ENCODE assay signal across 15 cellular contexts in genomic region chr12:117853600-117853999, GRCh38.
DNase-seq lines count a peak whose midpoint lies in the region; ATAC-seq, FAIRE-seq and TF ChIP-seq lines count a peak whose summit lies in the region.
"Had no signal": no experiment of that assay in that cellular context is flagged by ENCODE, and none has a peak within 500 bp of the region (broad histone marks: within the 10 kb centered on the region; RNA-seq: fewer than 3 reads in every experiment).

No MANE protein-coding gene starts in this region.

- H3K27me3 Mint-ChIP-seq in Calu3 (ENCODE audit: unreplicated experiment): peaks cover 11% of the 10 kb centered on the region
- no peaks in the 10 kb centered on the region for H3K27me3 Mint-ChIP-seq in activated CD4-positive, alpha-beta memory T cell treated with anti-CD3 and anti-CD28 coated beads, Interleukin-2, amount 10 ng/mL, durations not matched to agents 7 days and 5 days

- H3K9me3 ChIP-seq in lower lobe of right lung: peaks cover 3% of the 10 kb centered on the region
- H3K9me3 ChIP-seq: thyroid gland had no signal

- H3K4me1 Mint-ChIP-seq in Calu3 (ENCODE audit: low read depth, unreplicated experiment): peaks cover 16% of the 10 kb centered on the region
- no peaks in the 10 kb centered on the region for H3K4me1 Mint-ChIP-seq in activated CD4-positive, alpha-beta memory T cell treated with anti-CD3 and anti-CD28 coated beads, Interleukin-2, amount 10 ng/mL, durations not matched to agents 7 days and 5 days
- H3K4me1 Mint-ChIP-seq: brain had no signal

- CTCF ChIA-PET in Calu3 (lab: Charles Lee): interaction anchor here (0.5 to 1.3 kb wide), 7 partner anchors 16 to 542 kb away, joined by 3 to 8 read pairs (median 3); no protein-coding TSS in a partner anchor
- CTCF ChIA-PET in activated CD4-positive, alpha-beta memory T cell treated with anti-CD3 and anti-CD28 coated beads, Interleukin-2, amount 10 ng/mL, durations not matched to agents 7 days and 5 days (lab: Charles Lee): interaction anchor here (1.5 kb wide), 1 partner anchor 10 kb away, joined by 4 read pairs; no protein-coding TSS in a partner anchor

- H3K36me3 ChIP-seq in lower lobe of right lung: no peaks in the 10 kb centered on the region
- H3K36me3 ChIP-seq: gastroesophageal sphincter, thyroid gland had no signal

- BruUV-seq in Calu3 (replicated peaks; lab: Mats Ljungman, UMichigan): no TSS peak

- TF ChIP-seq POLR2A in GM12892 (IDR thresholded peaks at IDR 0.05; ENCODE audit: low read depth, low read length): no peak

- TF ChIP-seq CTCF in Calu3 (IDR thresholded peaks at IDR 0.05; ENCODE audit: unreplicated experiment) (no peak), lower lobe of right lung (IDR thresholded peaks at IDR 0.05) (no peak)

- no peak overlapping the region for H3K27ac ChIP-seq in lower lobe of right lung
- H3K27ac ChIP-seq: gastroesophageal sphincter, thyroid gland had no signal

- peak overlapping the region; percentile 30 for H3K27ac Mint-ChIP-seq in Calu3 (ENCODE audit: unreplicated experiment)
- no peak overlapping the region for H3K27ac Mint-ChIP-seq in activated CD4-positive, alpha-beta memory T cell treated with anti-CD3 and anti-CD28 coated beads, Interleukin-2, amount 10 ng/mL, durations not matched to agents 7 days and 5 days
- H3K27ac Mint-ChIP-seq: activated CD8-positive, alpha-beta T cell treated with anti-CD3 and anti-CD28 coated beads, Interleukin-2, amount 10 ng/mL, durations not matched to agents 7 days and 5 days; brain had no signal

- peak; percentile 70 for DNase-seq in Calu3
- peak; percentile 79 for DNase-seq in NCI-H2029 treated with DMSO at 0.1 percent for 48 hours (lab: John Stamatoyannopoulos, UW)
- peak; percentile 71 for DNase-seq in SW480 (ENCODE audit: low spot score)
- no peak for DNase-seq in lower lobe of right lung
- DNase-seq in germinal center (ENCODE audit: low spot score): no peak
- DNase-seq in GM12892 (ENCODE audit: insufficient read length): no peak
- DNase-seq in stimulated activated CD4-positive, alpha-beta T cell treated with anti-CD3 and anti-CD28 coated beads, Interleukin-2, amount 100 ng/mL, for 24 hours: no peak
- DNase-seq in activated CD4-positive, alpha-beta memory T cell treated with anti-CD3 and anti-CD28 coated beads, Interleukin-2, amount 10 ng/mL, durations not matched to agents 7 days and 5 days: no peak
- DNase-seq: activated CD8-positive, alpha-beta T cell treated with anti-CD3 and anti-CD28 coated beads, Interleukin-2, amount 10 ng/mL, durations not matched to agents 7 days and 5 days; effector CD8-positive, alpha-beta T cell; posterior cingulate gyrus; thyroid gland had no signal

- H3K4me3 ChIP-seq in lower lobe of right lung: no peak overlapping the region
- H3K4me3 ChIP-seq: gastroesophageal sphincter, thyroid gland had no signal

- FAIRE-seq in GM12892 (lab: Jason Lieb, UNC): no peak

- ATAC-seq in lower lobe of right lung: peak; percentile 64 to 65
- ATAC-seq: gastroesophageal sphincter, Right ventricle myocardium inferior had no signal

- no peaks in the 10 kb centered on the region for H3K9me3 Mint-ChIP-seq in Calu3 (ENCODE audit: low read depth, unreplicated experiment)
- peaks cover 3% of the 10 kb centered on the region for H3K9me3 Mint-ChIP-seq in activated CD4-positive, alpha-beta memory T cell treated with anti-CD3 and anti-CD28 coated beads, Interleukin-2, amount 10 ng/mL, durations not matched to agents 7 days and 5 days

- H3K36me3 Mint-ChIP-seq in Calu3 (ENCODE audit: insufficient read depth, unreplicated experiment): no peaks in the 10 kb centered on the region
- H3K36me3 Mint-ChIP-seq in activated CD4-positive, alpha-beta memory T cell treated with anti-CD3 and anti-CD28 coated beads, Interleukin-2, amount 10 ng/mL, durations not matched to agents 7 days and 5 days (ENCODE audit: low read depth): no peaks in the 10 kb centered on the region

- intact Hi-C loops in Calu3 (cut with micrococcal nuclease; ENCODE audit: unreplicated experiment) (loop anchor here (5.0 kb wide), 2 partner anchors 486 to 616 kb away; no protein-coding TSS in a partner anchor), lower lobe of right lung (cut with DNase I) (no loop called here)

- H3K27me3 ChIP-seq in lower lobe of right lung (ENCODE audit: low read depth): peaks cover 5% of the 10 kb centered on the region
- H3K27me3 ChIP-seq: thyroid gland had no signal

- no peak overlapping the region for H3K4me3 Mint-ChIP-seq in Calu3 (ENCODE audit: low read depth, unreplicated experiment)
- H3K4me3 Mint-ChIP-seq in activated CD4-positive, alpha-beta memory T cell treated with anti-CD3 and anti-CD28 coated beads, Interleukin-2, amount 10 ng/mL, durations not matched to agents 7 days and 5 days: no peak overlapping the region
- H3K4me3 Mint-ChIP-seq: activated CD8-positive, alpha-beta T cell treated with anti-CD3 and anti-CD28 coated beads, Interleukin-2, amount 10 ng/mL, durations not matched to agents 7 days and 5 days; brain had no signal

- no peaks in the 10 kb centered on the region for H3K4me1 ChIP-seq in lower lobe of right lung
- H3K4me1 ChIP-seq: gastroesophageal sphincter, thyroid gland had no signal

- POLR2A ChIA-PET in activated CD4-positive, alpha-beta memory T cell treated with anti-CD3 and anti-CD28 coated beads, Interleukin-2, amount 10 ng/mL, durations not matched to agents 7 days and 5 days (lab: Charles Lee): no interaction called here

Comparison
In these comparisons a context has a peak if more than half of its experiments do, and no peak if none do; other contexts are left out.
1. DNase-seq: peak in Calu3 (single experiment), NCI-H2029 treated with DMSO at 0.1 percent for 48 hours (single experiment) and SW480 (single experiment); none in lower lobe of right lung (single experiment), germinal center (single experiment), GM12892 (single experiment), stimulated activated CD4-positive, alpha-beta T cell treated with anti-CD3 and anti-CD28 coated beads, Interleukin-2, amount 100 ng/mL, for 24 hours (0 of 2) and activated CD4-positive, alpha-beta memory T cell treated with anti-CD3 and anti-CD28 coated beads, Interleukin-2, amount 10 ng/mL, durations not matched to agents 7 days and 5 days (single experiment).